Comparison of ENCODE assay signal across 2 cellular contexts in genomic region chr17:68195667-68196393, GRCh38.
TF ChIP-seq lines count a peak whose summit lies in the region.

No MANE protein-coding gene starts in this region.

TF ChIP-seq in HEK293, 187 proteins besides CTCF, POLR2A, EP300 and RAD21 (continues in another document):
- no peak for TF ChIP-seq ZNF623 (tag by site-specific recombination; IDR thresholded peaks at IDR 0.05)
- peak; percentile 55 for TF ChIP-seq ZNF341 (tag by site-specific recombination; IDR thresholded peaks at IDR 0.05; ENCODE audit: low read depth)
- TF ChIP-seq GLI4 (tag by site-specific recombination; IDR thresholded peaks at IDR 0.05): no peak
- TF ChIP-seq ZBTB7A (tag by site-specific recombination; IDR thresholded peaks at IDR 0.05; ENCODE audit: low read depth): no peak
- TF ChIP-seq KLF1 (tag by site-specific recombination; IDR thresholded peaks at IDR 0.05): no peak
- TF ChIP-seq, protein P1, sequence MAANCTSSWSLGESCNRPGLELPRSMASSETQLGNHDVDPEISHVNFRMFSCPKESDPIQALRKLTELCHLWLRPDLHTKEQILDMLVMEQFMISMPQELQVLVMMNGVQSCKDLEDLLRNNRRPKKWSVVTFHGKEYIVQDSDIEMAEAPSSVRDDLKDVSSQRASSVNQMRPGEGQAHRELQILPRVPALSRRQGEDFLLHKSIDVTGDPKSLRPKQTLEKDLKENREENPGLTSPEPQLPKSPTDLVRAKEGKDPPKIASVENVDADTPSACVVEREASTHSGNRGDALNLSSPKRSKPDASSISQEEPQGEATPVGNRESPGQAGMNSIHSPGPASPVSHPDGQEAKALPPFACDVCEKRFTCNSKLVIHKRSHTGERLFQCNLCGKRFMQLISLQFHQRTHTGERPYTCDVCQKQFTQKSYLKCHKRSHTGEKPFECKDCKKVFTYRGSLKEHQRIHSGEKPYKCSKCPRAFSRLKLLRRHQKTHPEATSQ (tag by site-specific recombination; IDR thresholded peaks at IDR 0.05): no peak
- TF ChIP-seq ZBTB20 (tag by site-specific recombination; IDR thresholded peaks at IDR 0.05): peak; percentile 32; the same call in 1 of the 2 replicates
- TF ChIP-seq ZBTB49 (tag by site-specific recombination; IDR thresholded peaks at IDR 0.05; ENCODE audit: low read depth): no peak
- TF ChIP-seq ZNF837 (tag by site-specific recombination; IDR thresholded peaks at IDR 0.05): no peak
- no peak for TF ChIP-seq BCL11B (tag by site-specific recombination; IDR thresholded peaks at IDR 0.05; ENCODE audit: low read depth)
- TF ChIP-seq ZNF426 (tag by site-specific recombination; IDR thresholded peaks at IDR 0.05): no peak
- no peak for TF ChIP-seq ZNF175 (tag by site-specific recombination; IDR thresholded peaks at IDR 0.05)
- TF ChIP-seq, protein P2, sequence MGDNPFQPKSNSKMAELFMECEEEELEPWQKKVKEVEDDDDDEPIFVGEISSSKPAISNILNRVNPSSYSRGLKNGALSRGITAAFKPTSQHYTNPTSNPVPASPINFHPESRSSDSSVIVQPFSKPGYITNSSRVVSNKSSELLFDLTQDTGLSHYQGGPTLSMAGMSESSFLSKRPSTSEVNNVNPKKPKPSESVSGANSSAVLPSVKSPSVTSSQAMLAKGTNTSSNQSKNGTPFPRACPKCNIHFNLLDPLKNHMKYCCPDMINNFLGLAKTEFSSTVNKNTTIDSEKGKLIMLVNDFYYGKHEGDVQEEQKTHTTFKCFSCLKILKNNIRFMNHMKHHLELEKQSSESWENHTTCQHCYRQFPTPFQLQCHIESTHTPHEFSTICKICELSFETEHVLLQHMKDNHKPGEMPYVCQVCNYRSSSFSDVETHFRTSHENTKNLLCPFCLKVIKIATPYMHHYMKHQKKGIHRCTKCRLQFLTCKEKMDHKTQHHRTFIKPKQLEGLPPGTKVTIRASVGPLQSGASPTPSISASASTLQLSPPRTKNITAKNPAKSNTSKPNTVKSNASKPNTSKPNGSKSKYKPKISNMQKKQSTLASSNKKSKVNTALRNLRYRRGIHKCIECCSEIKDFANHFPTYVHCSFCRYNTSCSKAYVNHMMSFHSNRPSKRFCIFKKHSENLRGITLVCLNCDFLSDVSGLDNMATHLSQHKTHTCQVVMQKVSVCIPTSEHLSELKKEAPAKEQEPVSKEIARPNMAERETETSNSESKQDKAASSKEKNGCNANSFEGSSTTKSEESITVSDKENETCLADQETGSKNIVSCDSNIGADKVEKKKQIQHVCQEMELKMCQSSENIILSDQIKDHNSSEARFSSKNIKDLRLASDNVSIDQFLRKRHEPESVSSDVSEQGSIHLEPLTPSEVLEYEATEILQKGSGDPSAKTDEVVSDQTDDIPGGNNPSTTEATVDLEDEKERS (tag by site-specific recombination; IDR thresholded peaks at IDR 0.05): no peak
- no peak for TF ChIP-seq ZNF677 (tag by site-specific recombination; IDR thresholded peaks at IDR 0.05)
- TF ChIP-seq ZNF544 (tag by site-specific recombination; IDR thresholded peaks at IDR 0.05): no peak
- TF ChIP-seq BCL11A (tag by site-specific recombination; IDR thresholded peaks at IDR 0.05; ENCODE audit: low read depth): no peak
- TF ChIP-seq, protein P3, sequence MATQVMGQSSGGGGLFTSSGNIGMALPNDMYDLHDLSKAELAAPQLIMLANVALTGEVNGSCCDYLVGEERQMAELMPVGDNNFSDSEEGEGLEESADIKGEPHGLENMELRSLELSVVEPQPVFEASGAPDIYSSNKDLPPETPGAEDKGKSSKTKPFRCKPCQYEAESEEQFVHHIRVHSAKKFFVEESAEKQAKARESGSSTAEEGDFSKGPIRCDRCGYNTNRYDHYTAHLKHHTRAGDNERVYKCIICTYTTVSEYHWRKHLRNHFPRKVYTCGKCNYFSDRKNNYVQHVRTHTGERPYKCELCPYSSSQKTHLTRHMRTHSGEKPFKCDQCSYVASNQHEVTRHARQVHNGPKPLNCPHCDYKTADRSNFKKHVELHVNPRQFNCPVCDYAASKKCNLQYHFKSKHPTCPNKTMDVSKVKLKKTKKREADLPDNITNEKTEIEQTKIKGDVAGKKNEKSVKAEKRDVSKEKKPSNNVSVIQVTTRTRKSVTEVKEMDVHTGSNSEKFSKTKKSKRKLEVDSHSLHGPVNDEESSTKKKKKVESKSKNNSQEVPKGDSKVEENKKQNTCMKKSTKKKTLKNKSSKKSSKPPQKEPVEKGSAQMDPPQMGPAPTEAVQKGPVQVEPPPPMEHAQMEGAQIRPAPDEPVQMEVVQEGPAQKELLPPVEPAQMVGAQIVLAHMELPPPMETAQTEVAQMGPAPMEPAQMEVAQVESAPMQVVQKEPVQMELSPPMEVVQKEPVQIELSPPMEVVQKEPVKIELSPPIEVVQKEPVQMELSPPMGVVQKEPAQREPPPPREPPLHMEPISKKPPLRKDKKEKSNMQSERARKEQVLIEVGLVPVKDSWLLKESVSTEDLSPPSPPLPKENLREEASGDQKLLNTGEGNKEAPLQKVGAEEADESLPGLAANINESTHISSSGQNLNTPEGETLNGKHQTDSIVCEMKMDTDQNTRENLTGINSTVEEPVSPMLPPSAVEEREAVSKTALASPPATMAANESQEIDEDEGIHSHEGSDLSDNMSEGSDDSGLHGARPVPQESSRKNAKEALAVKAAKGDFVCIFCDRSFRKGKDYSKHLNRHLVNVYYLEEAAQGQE (tag by site-specific recombination; IDR thresholded peaks at IDR 0.05): no peak
- TF ChIP-seq GLIS1 (tag by site-specific recombination; IDR thresholded peaks at IDR 0.05): peak; percentile 96
- TF ChIP-seq ZNF530 (tag by site-specific recombination; IDR thresholded peaks at IDR 0.05; ENCODE audit: low read depth): no peak
- TF ChIP-seq SCRT1 (tag by site-specific recombination; IDR thresholded peaks at IDR 0.05; ENCODE audit: borderline replicate concordance): no peak
- TF ChIP-seq MYNN (tag by site-specific recombination; IDR thresholded peaks at IDR 0.05; ENCODE audit: borderline replicate concordance): no peak

TF ChIP-seq in H1, 55 proteins besides CTCF, POLR2A, EP300 and RAD21:
- peak; percentile 62 for TF ChIP-seq SUZ12 (IDR thresholded peaks at IDR 0.05; ENCODE audit: low read length)
- no peak for TF ChIP-seq KDM4A (IDR thresholded peaks at IDR 0.05; ENCODE audit: low read depth, low read length, severe bottlenecking)
- TF ChIP-seq EZH2 (IDR thresholded peaks at IDR 0.05; ENCODE audit: low read depth, low read length, severe bottlenecking): peak; percentile 73
- no peak for TF ChIP-seq NRF1 (IDR thresholded peaks at IDR 0.05; ENCODE audit: low read depth, low read length)
